Comparison of ENCODE assay signal across 1 cellular context in the genomic region with DNA sequence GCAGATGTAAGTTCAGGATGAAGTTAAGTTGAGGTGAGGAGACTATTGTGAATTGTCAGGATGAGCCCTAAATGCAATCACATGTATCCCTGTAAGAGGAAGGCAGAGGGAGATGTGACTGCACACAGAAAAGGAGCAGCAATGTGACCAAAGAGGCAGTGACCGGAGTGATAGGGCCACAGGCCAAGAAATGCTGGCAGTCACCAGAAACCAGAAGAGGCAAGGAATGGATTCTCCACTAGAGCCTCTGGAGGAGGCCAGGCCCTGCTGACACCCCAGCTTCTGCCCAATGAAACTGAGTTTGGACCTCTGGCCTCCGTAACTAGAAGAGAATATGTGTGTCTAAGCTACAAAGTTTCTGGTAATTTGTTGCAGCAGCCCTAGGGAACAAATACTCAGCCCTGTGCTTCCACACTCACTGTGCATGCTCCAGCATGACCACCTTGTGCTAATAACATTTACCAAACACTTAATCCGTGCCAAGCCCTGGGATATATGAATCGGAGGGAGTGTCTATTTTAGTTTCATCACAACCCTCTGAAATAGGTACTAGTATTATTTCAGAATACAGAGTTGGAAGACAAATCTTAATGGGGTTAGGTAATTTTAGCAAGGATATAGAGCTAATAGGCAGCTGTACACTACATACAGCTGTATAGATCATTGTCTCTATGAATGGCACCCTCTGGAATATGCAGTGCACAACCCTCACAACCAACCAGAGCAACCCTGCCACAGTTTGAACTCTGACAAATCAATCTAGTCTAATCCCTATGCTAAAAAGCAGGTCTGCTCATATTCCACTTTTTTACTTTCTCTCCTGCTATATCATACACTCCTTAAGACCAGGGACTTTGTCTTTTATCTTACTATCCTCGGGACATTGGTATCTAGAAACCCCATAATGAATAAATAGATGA.
TF ChIP-seq lines count a peak whose summit lies in the region.

No MANE protein-coding gene starts in this region.

TF ChIP-seq in endothelial cell of umbilical vein, 7 proteins besides CTCF, POLR2A, EP300 and RAD21:
- TF ChIP-seq JUN (IDR thresholded peaks at IDR 0.05; ENCODE audit: borderline replicate concordance, insufficient read depth, insufficient read length, low read depth) (no peak), POLR2AphosphoS5 (IDR thresholded peaks at IDR 0.05; ENCODE audit: insufficient read depth, low read depth, low read length) (no peak), EZH2 (IDR thresholded peaks at IDR 0.05; ENCODE audit: borderline replicate concordance, low read depth, low read length, severe bottlenecking) (no peak), FOS (IDR thresholded peaks at IDR 0.05; ENCODE audit: borderline replicate concordance, insufficient read depth, low read length) (no peak), GATA2 (IDR thresholded peaks at IDR 0.05; ENCODE audit: insufficient read depth, insufficient read length, low read depth, low read length) (no peak), MYC (IDR thresholded peaks at IDR 0.05; ENCODE audit: low read depth, low read length) (no peak)
- TF ChIP-seq, protein P1, sequence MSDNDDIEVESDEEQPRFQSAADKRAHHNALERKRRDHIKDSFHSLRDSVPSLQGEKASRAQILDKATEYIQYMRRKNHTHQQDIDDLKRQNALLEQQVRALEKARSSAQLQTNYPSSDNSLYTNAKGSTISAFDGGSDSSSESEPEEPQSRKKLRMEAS (IDR thresholded peaks at IDR 0.05; ENCODE audit: insufficient read depth, insufficient read length) = no peak
